Comparison of ENCODE assay signal across 12 cellular contexts in the genomic region with DNA sequence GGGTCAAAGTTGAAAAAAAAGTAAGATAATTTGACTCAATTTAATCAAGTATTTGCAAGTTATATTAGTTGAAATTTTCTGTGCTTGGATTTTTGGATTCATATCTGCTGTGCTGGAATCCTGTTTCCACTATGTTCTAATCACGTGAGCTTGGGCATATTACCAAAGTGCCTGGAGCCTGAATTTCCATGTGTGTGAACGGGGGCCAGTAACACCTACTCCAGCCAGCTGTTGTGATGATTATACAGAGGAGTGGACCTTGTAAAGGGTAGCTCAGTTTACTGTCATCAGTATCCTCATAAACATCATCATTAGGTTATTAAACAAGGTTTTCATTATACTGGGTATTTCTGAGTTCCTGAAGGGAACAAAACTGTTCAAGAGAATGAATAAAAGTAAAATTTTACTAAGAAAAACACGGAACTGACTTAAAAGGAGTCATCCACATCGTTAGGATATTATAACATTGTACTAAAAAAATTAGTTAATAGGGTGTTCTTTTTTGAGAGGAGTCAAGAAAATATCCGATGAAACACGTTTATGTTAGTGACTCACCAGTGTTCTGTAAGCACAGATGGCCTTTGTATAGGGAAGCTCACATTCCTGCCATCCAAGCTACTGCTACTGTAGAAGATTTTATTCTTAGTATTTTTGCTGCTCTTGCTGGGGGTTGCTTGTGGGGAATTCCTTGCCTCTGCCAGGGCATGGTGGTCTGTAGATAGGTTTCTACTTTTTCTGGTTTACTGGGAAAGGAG.
DNase-seq lines count a peak whose midpoint lies in the region; ATAC-seq, FAIRE-seq and TF ChIP-seq lines count a peak whose summit lies in the region.
"Had no signal": no experiment of that assay in that cellular context is flagged by ENCODE, and none has a peak within 500 bp of the region (broad histone marks: within the 10 kb centered on the region; RNA-seq: fewer than 3 reads in every experiment).

No MANE protein-coding gene starts in this region.

- no peaks in the 10 kb centered on the region for H3K27me3 Mint-ChIP-seq in activated CD4-positive, alpha-beta T cell treated with anti-CD3 and anti-CD28 coated beads for 36 hours

- no peaks in the 10 kb centered on the region for H3K9me3 ChIP-seq in H1 (ENCODE audit: insufficient read depth in 2 of 2, low read depth in 1 of 2, low read length in 1 of 2)
- H3K9me3 ChIP-seq in HepG2 (ENCODE audit: low read length): no peaks in the 10 kb centered on the region
- H3K9me3 ChIP-seq: sigmoid colon had no signal

- H3K9me3 Mint-ChIP-seq in activated CD4-positive, alpha-beta T cell treated with anti-CD3 and anti-CD28 coated beads for 36 hours (ENCODE audit: low read depth): no peaks in the 10 kb centered on the region

- no peak overlapping the region for H3K27ac Mint-ChIP-seq in activated CD4-positive, alpha-beta T cell treated with anti-CD3 and anti-CD28 coated beads for 36 hours

- H3K79me2 ChIP-seq in H1 (ENCODE audit: control insufficient read depth in 1 of 2, insufficient read depth in 2 of 2, low read length in 2 of 2): peaks cover 0 to 40% of the 10 kb centered on the region in 2 experiments; a peak in 2 of 4 replicates
- no peaks in the 10 kb centered on the region for H3K79me2 ChIP-seq in HepG2 (ENCODE audit: insufficient read depth, low read length)

- H3K4me2 ChIP-seq in H1 (ENCODE audit: insufficient read depth in 1 of 2, low read depth in 2 of 2, low read length in 2 of 2): no peak overlapping the region
- H3K4me2 ChIP-seq in HepG2 (ENCODE audit: low read depth, low read length): no peak overlapping the region

- TF ChIP-seq POLR2A in H1 (IDR thresholded peaks at IDR 0.05; ENCODE audit: control extremely low read depth in 1 of 2, low read depth in 2 of 2, low read length in 2 of 2) (no peak), HepG2 (IDR thresholded peaks at IDR 0.05; ENCODE audit: insufficient read depth in 1 of 2, low read depth in 2 of 2, low read length in 2 of 2) (no peak)

- H2BK12ac ChIP-seq in H1 (ENCODE audit: low read depth, low read length): no peak overlapping the region

- no peak for FAIRE-seq in H1 (lab: Jason Lieb, UNC)
- FAIRE-seq in HepG2 (lab: Jason Lieb, UNC): no peak
- FAIRE-seq: colon, GM12878, kidney had no signal

- no peak for TF ChIP-seq CTCF in AG04449 (IDR thresholded peaks at IDR 0.05; ENCODE audit: insufficient read depth, low read length, missing control alignments)
- no peak for TF ChIP-seq CTCF in H1 (IDR thresholded peaks at IDR 0.05; ENCODE audit: control extremely low read depth in 1 of 3, insufficient read depth in 1 of 3, low read depth in 1 of 3, low read length in 3 of 3)
- TF ChIP-seq CTCF in HepG2 (CRISPR knock-in tag; IDR thresholded peaks at IDR 0.05): no peak

- H3K79me1 ChIP-seq in H1 (ENCODE audit: low read depth, low read length): no peaks in the 10 kb centered on the region; the same call in 1 of the 2 replicates

- no peak overlapping the region for H2BK20ac ChIP-seq in H1 (ENCODE audit: low read length)

- H4K20me1 ChIP-seq in H1 (replicated peaks in 1 of 2; ENCODE audit: control insufficient read depth in 1 of 2, insufficient read depth in 2 of 2, low read length in 2 of 2) (no peaks in the 10 kb centered on the region), HepG2 (ENCODE audit: insufficient read depth, low read length) (no peaks in the 10 kb centered on the region)

- no peak overlapping the region for H2BK120ac ChIP-seq in H1 (replicated peaks; ENCODE audit: low read depth, low read length)

- H3K27me3 ChIP-seq in H1 (replicated peaks in 1 of 4; ENCODE audit: control insufficient read depth in 3 of 4, extremely low read depth in 1 of 4, insufficient read depth in 3 of 4, low read length in 3 of 4): no peaks in the 10 kb centered on the region
- H3K27me3 ChIP-seq in HepG2 (ENCODE audit: control insufficient read depth in 1 of 2, insufficient read depth in 2 of 2, low read length in 2 of 2): no peaks in the 10 kb centered on the region
- H3K27me3 ChIP-seq: sigmoid colon had no signal

- TF ChIP-seq RAD21 in H1 (IDR thresholded peaks at IDR 0.05 in 1 of 2, conservative IDR thresholded peaks at IDR 0.05 in 1 of 2; ENCODE audit: low read depth in 2 of 2, low read length in 2 of 2) (no peak), HepG2 (CRISPR knock-in tag; IDR thresholded peaks at IDR 0.05) (no peak)

- ATAC-seq in HepG2: peak; percentile 25; the same call in 1 of the 3 replicates
- no peak for ATAC-seq in activated CD4-positive, alpha-beta T cell treated with anti-CD3 and anti-CD28 coated beads for 36 hours
- ATAC-seq: GM12878 had no signal

- H4K5ac ChIP-seq in H1 (ENCODE audit: insufficient read length, low read depth, low read length): no peak overlapping the region

- TF ChIP-seq EP300 in H1 (IDR thresholded peaks at IDR 0.05; ENCODE audit: borderline replicate concordance in 1 of 2, low read depth in 2 of 2, low read length in 2 of 2) (no peak), HepG2 (IDR thresholded peaks at IDR 0.05; ENCODE audit: low read depth in 2 of 2, low read length in 2 of 2) (no peak), HepG2 (CRISPR knock-in tag; IDR thresholded peaks at IDR 0.05; ENCODE audit: borderline replicate concordance) (no peak)

- no peak overlapping the region for H3K4me3 Mint-ChIP-seq in activated CD4-positive, alpha-beta T cell treated with anti-CD3 and anti-CD28 coated beads for 36 hours

- no peaks in the 10 kb centered on the region for H3K23me2 ChIP-seq in H1 (ENCODE audit: low read depth, low read length)

- CTCF ChIA-PET in AG04449 (lab: Yijun Ruan, JAX): interaction anchor here (0.9 to 2.6 kb wide), 7 partner anchors 17 to 150 kb away, joined by 3 to 11 read pairs (median 3); no protein-coding TSS in a partner anchor
- CTCF ChIA-PET in H1 (lab: Charles Lee; ENCODE audit: partially characterized antibody): interaction anchor here (0.6 to 2.8 kb wide), 10 partner anchors 9 to 201 kb away, joined by 3 to 13 read pairs (median 3); no protein-coding TSS in a partner anchor
- CTCF ChIA-PET in HepG2 (lab: Yijun Ruan, JAX; ENCODE audit: low intra/inter-chr PET ratio, low total read pairs): no interaction called here
- CTCF ChIA-PET in activated CD4-positive, alpha-beta T cell treated with anti-CD3 and anti-CD28 coated beads for 36 hours (lab: Charles Lee): interaction anchor here (0.6 kb wide), 1 partner anchor 1857 kb away, joined by 3 read pairs; no protein-coding TSS in a partner anchor

- no peak overlapping the region for H3K23ac ChIP-seq in H1 (ENCODE audit: insufficient read length)

- no peaks in the 10 kb centered on the region for H3K4me1 Mint-ChIP-seq in activated CD4-positive, alpha-beta T cell treated with anti-CD3 and anti-CD28 coated beads for 36 hours

- intact Hi-C loops in HepG2 (cut with micrococcal nuclease; ENCODE audit: unreplicated experiment): no loop called here
- intact Hi-C loops in activated CD4-positive, alpha-beta T cell treated with anti-CD3 and anti-CD28 coated beads for 36 hours (cut with DNase I, micrococcal nuclease): no loop called here

- H3K36me3 Mint-ChIP-seq in activated CD4-positive, alpha-beta T cell treated with anti-CD3 and anti-CD28 coated beads for 36 hours (ENCODE audit: low read depth): no peaks in the 10 kb centered on the region

- H3K27ac ChIP-seq in H1 (ENCODE audit: low read depth, low read length): no peak overlapping the region
- H3K27ac ChIP-seq in HepG2 (ENCODE audit: extremely low read length, insufficient read depth, low read length): no peak overlapping the region

- H3K18ac ChIP-seq in H1 (ENCODE audit: extremely low read depth, low read length): no peak overlapping the region

- no peak overlapping the region for H2BK15ac ChIP-seq in H1 (ENCODE audit: low read length)

- no peak overlapping the region for H2BK5ac ChIP-seq in H1 (ENCODE audit: low read depth, low read length)

- POLR2A ChIA-PET in AG04449 (lab: Yijun Ruan, JAX) (interaction anchor here (0.7 kb wide), 1 partner anchor 13 kb away, joined by 3 read pairs; no protein-coding TSS in a partner anchor), H1 (lab: Charles Lee; ENCODE audit: partially characterized antibody) (interaction anchor here (1.1 kb wide), 1 partner anchor 28 kb away, joined by 3 read pairs; no protein-coding TSS in a partner anchor), HepG2 (lab: Yijun Ruan, JAX) (no interaction called here)
- POLR2A ChIA-PET in activated CD4-positive, alpha-beta T cell treated with anti-CD3 and anti-CD28 coated beads for 36 hours (lab: Charles Lee): no interaction called here

- no peak overlapping the region for H3K9ac ChIP-seq in H1 (replicated peaks in 1 of 4; ENCODE audit: extremely low read depth in 1 of 4, low read depth in 3 of 4, low read length in 3 of 4)
- no peak overlapping the region for H3K9ac ChIP-seq in HepG2 (ENCODE audit: insufficient read depth, low read depth, low read length)

- H3K4me3 ChIP-seq in AG04449 (ENCODE audit: low read depth, low read length) (no peak overlapping the region), H1 (ENCODE audit: extremely low read depth in 1 of 4, insufficient read depth in 2 of 4, low read depth in 3 of 4, low read length in 4 of 4) (no peak overlapping the region), HepG2 (replicated peaks in 1 of 3; ENCODE audit: insufficient read depth in 1 of 3, low read depth in 2 of 3, low read length in 3 of 3) (no peak overlapping the region)
- H3K4me3 ChIP-seq: GM12878, sigmoid colon had no signal

- no peak overlapping the region for H4K8ac ChIP-seq in H1 (ENCODE audit: extremely low read depth, insufficient read depth, low read length)

- no TSS peak for BruUV-seq in HepG2 (replicated peaks; lab: Mats Ljungman, UMichigan)

- H3K36me3 ChIP-seq in H1 (ENCODE audit: control insufficient read depth in 2 of 4, insufficient read depth in 4 of 4, low read length in 3 of 4): no peaks in the 10 kb centered on the region
- no peaks in the 10 kb centered on the region for H3K36me3 ChIP-seq in HepG2 (replicated peaks in 1 of 2; ENCODE audit: control insufficient read depth in 1 of 2, insufficient read depth in 2 of 2, low read length in 2 of 2)
- H3K36me3 ChIP-seq: sigmoid colon had no signal

- in situ Hi-C loops in HepG2 (cut with HindIII; ENCODE audit: extremely low pct_ligation_motif_present, low pct_unique_long_range_greater_than_20kb): no loop called here

- peaks cover 4 to 25% (median 12%) of the 10 kb centered on the region in 4 experiments; a peak in 6 of 7 replicates for H3K4me1 ChIP-seq in H1 (replicated peaks in 1 of 4; ENCODE audit: control insufficient read depth in 3 of 4, insufficient read depth in 4 of 4, low read length in 3 of 4)
- peaks cover 17% of the 10 kb centered on the region for H3K4me1 ChIP-seq in HepG2 (ENCODE audit: insufficient read depth, low read length)

- H3K4ac ChIP-seq in H1 (replicated peaks; ENCODE audit: insufficient read length, low read depth, low read length): no peak overlapping the region

- WGBS in H1 (ENCODE audit: extremely low coverage in 1 of 2, insufficient coverage in 1 of 2, insufficient read length in 1 of 2, insufficient replicate concordance in 2 of 2, low coverage in 1 of 2, low lambda C conversion rate in 2 of 2, missing lambda C conversion rate in 1 of 2), 2 experiments: 66% methylated on average over 6 of the region's 6 CpGs; no CpG with 5 or more reads in 1 of the 2 experiments
- 20% methylated on average over 6 of the region's 6 CpGs for WGBS in HepG2 (ENCODE audit: low lambda C conversion rate)

- no peak overlapping the region for H3K14ac ChIP-seq in H1 (ENCODE audit: insufficient read length)

- no peak overlapping the region for H2AK5ac ChIP-seq in H1 (ENCODE audit: low read depth, low read length)

- H2AFZ ChIP-seq in H1 (ENCODE audit: low read length) (no peak overlapping the region), HepG2 (ENCODE audit: low read length) (no peak overlapping the region)

- H3K56ac ChIP-seq in H1 (replicated peaks; ENCODE audit: insufficient read length, low read depth, low read length): no peak overlapping the region

- DNase-seq in AG04449 (ENCODE audit: low read depth, low spot score): peak; percentile 21
- peak; percentile 19 for DNase-seq in LoVo (ENCODE audit: low spot score)
- no peak for DNase-seq in H1 (ENCODE audit: low read depth in 1 of 2, low spot score in 2 of 2)
- no peak for DNase-seq in HepG2 (ENCODE audit: low spot score)
- DNase-seq in NCI-H146 (lab: John Stamatoyannopoulos, UW): no peak
- no peak for DNase-seq in activated CD4-positive, alpha-beta T cell treated with anti-CD3 and anti-CD28 coated beads for 36 hours
- DNase-seq in amniotic stem cell (lab: John Stamatoyannopoulos, UW): no peak
- no peak for DNase-seq in NCI-H748 treated with DMSO at 0.1 percent for 48 hours (lab: John Stamatoyannopoulos, UW)
- DNase-seq: sigmoid colon had no signal

- H4K91ac ChIP-seq in H1 (replicated peaks; ENCODE audit: insufficient read length, low read length): no peak overlapping the region

Comparison
In these comparisons a context has a peak if more than half of its experiments do, and no peak if none do; other contexts are left out.
1. DNase-seq: peak in AG04449 (single experiment) and LoVo (single experiment); none in H1 (0 of 2), HepG2 (single experiment), NCI-H146 (single experiment), activated CD4-positive, alpha-beta T cell treated with anti-CD3 and anti-CD28 coated beads for 36 hours (single experiment), amniotic stem cell (single experiment) and NCI-H748 treated with DMSO at 0.1 percent for 48 hours (single experiment).
2. POLR2A ChIA-PET loops: an anchor here in AG04449 (0.7 kb wide) and H1 (1.1 kb wide); none called in HepG2 and activated CD4-positive, alpha-beta T cell treated with anti-CD3 and anti-CD28 coated beads for 36 hours.